In genomic region chr5:150163547-150164059, GRCh38 we compare ENCODE assay signal across 10 cellular contexts. TPM values are rescaled to one million over a fixed set of nuclear protein-coding genes. Genes with fewer than 3 reads are reported as not detected.
A peak's percentile ranks its signal among the peaks of the same experiment; 100 is the strongest.
DNase-seq lines count a peak whose midpoint lies in the region; ATAC-seq and TF ChIP-seq lines count a peak whose summit lies in the region.
"Had no signal": no experiment of that assay in that cellular context is flagged by ENCODE, and none has a peak within 500 bp of the region (broad histone marks: within the 10 kb centered on the region; RNA-seq: fewer than 3 reads in every experiment).

No MANE protein-coding gene starts in this region.

- H3K27ac Mint-ChIP-seq in MCF 10A (ENCODE audit: low read depth, unreplicated experiment) (no peak overlapping the region), endodermal cell (no peak overlapping the region), T-cell (no peak overlapping the region)
- H3K27ac Mint-ChIP-seq: activated T-cell treated with anti-CD3 and anti-CD28 coated beads, Interleukin-2, amount 50 U/mL, for 72 hours had no signal

- H3K36me3 Mint-ChIP-seq in MCF 10A (ENCODE audit: insufficient read depth, unreplicated experiment) (no peaks in the 10 kb centered on the region), endodermal cell (ENCODE audit: low read depth) (no peaks in the 10 kb centered on the region), T-cell (no peaks in the 10 kb centered on the region)

- H3K27me3 ChIP-seq in breast epithelium (peaks cover 0 to 10% of the 10 kb centered on the region in 2 donors), endodermal cell (ENCODE audit: control insufficient read depth, insufficient read depth, low read length, poor library complexity, severe bottlenecking) (peaks cover 44% of the 10 kb centered on the region), muscle layer of duodenum (ENCODE audit: low read depth, low read length) (peaks cover 6% of the 10 kb centered on the region), aorta (ENCODE audit: control insufficient read depth in 1 of 2, insufficient read depth in 2 of 2, low read length in 1 of 2) (no peaks in the 10 kb centered on the region)

- H3K9me3 ChIP-seq in breast epithelium = no peaks in the 10 kb centered on the region
- H3K9me3 ChIP-seq in endodermal cell (ENCODE audit: control insufficient read depth, low read length) = no peaks in the 10 kb centered on the region
- H3K9me3 ChIP-seq in muscle layer of duodenum (ENCODE audit: control insufficient read depth in 1 of 2, low read length in 2 of 2) = no peaks in the 10 kb centered on the region
- H3K9me3 ChIP-seq in aorta (ENCODE audit: control insufficient read depth, low read length) = no peaks in the 10 kb centered on the region

- H3K27me3 Mint-ChIP-seq in MCF 10A (ENCODE audit: insufficient read depth, unreplicated experiment) (no peaks in the 10 kb centered on the region), endodermal cell (ENCODE audit: insufficient read depth) (peaks cover 55% of the 10 kb centered on the region), T-cell (peaks cover 30 to 41% of the 10 kb centered on the region in 2 donors)

- no peak for TF ChIP-seq POLR2A in breast epithelium (IDR thresholded peaks at IDR 0.05)

- no peak for DNase-seq in breast epithelium (ENCODE audit: low spot score in 2 of 2)
- DNase-seq in MCF 10A (ENCODE audit: unreplicated experiment) = no peak
- DNase-seq in endodermal cell = peak; percentile 84
- DNase-seq in aorta = peak; percentile 80 to 90
- no peak for DNase-seq in T-cell
- DNase-seq in NCI-H345 treated with DMSO at 0.1 percent for 48 hours (lab: John Stamatoyannopoulos, UW; ENCODE audit: unreplicated experiment) = no peak
- DNase-seq: activated T-cell treated with anti-CD3 and anti-CD28 coated beads, Interleukin-2, amount 50 U/mL, for 72 hours; PC-3 had no signal

- intact Hi-C loops in breast epithelium (cut with DNase I; ENCODE audit: low total_unique reads) = loop anchor here (10.0 kb wide), 1 partner anchor 51 kb away; no protein-coding TSS in a partner anchor
- intact Hi-C loops in MCF 10A (cut with micrococcal nuclease) = no loop called here
- intact Hi-C loops in aorta (cut with DNase I) = no loop called here

- H3K9me3 Mint-ChIP-seq in MCF 10A (ENCODE audit: unreplicated experiment) (no peaks in the 10 kb centered on the region), endodermal cell (no peaks in the 10 kb centered on the region), T-cell (no peaks in the 10 kb centered on the region)
- H3K9me3 Mint-ChIP-seq: activated T-cell treated with anti-CD3 and anti-CD28 coated beads, Interleukin-2, amount 50 U/mL, for 72 hours had no signal

- peak overlapping the region; percentile 71 to 84 for H3K27ac ChIP-seq in breast epithelium
- no peak overlapping the region for H3K27ac ChIP-seq in endodermal cell (ENCODE audit: low read depth, low read length)
- peak overlapping the region; percentile 69 for H3K27ac ChIP-seq in muscle layer of duodenum (ENCODE audit: low read length)
- H3K27ac ChIP-seq in aorta (ENCODE audit: low read depth in 1 of 2, low read length in 2 of 2) = no peak overlapping the region

- POLR2A ChIA-PET in MCF 10A (lab: Yijun Ruan, JAX) = no interaction called here
- POLR2A ChIA-PET in T-cell (lab: Charles Lee) = no interaction called here

- H3K4me1 Mint-ChIP-seq in MCF 10A (ENCODE audit: insufficient read depth, unreplicated experiment) (peaks cover 12% of the 10 kb centered on the region), endodermal cell (peaks cover 22% of the 10 kb centered on the region), T-cell (peaks cover 0 to 3% (median 2%) of the 10 kb centered on the region in 3 donors)

- TF ChIP-seq CTCF in breast epithelium (IDR thresholded peaks at IDR 0.05) (no peak), MCF 10A (IDR thresholded peaks at IDR 0.05; ENCODE audit: unreplicated experiment) (no peak), endodermal cell (conservative IDR thresholded peaks at IDR 0.05) (peak; percentile 55)

- H3K9ac ChIP-seq in endodermal cell (ENCODE audit: extremely low read depth, low read length, poor library complexity, severe bottlenecking) = no peak overlapping the region

- CTCF ChIA-PET in MCF 10A (lab: Yijun Ruan, JAX) = interaction anchor here (0.6 to 9.2 kb wide), 7 partner anchors 11 to 295 kb away, joined by 3 to 118 read pairs (median 4); no protein-coding TSS in a partner anchor
- CTCF ChIA-PET in T-cell (lab: Charles Lee) = interaction anchor here (0.5 to 0.8 kb wide), 3 partner anchors 36 to 862 kb away, joined by 3 to 4 read pairs (median 3); no protein-coding TSS in a partner anchor

- no TSS peak for BruUV-seq in MCF 10A (replicated peaks; lab: Mats Ljungman, UMichigan)

- H3K4me1 ChIP-seq in breast epithelium = no peaks in the 10 kb centered on the region
- H3K4me1 ChIP-seq in endodermal cell (ENCODE audit: control insufficient read depth, insufficient read depth, low read length) = no peaks in the 10 kb centered on the region
- H3K4me1 ChIP-seq in muscle layer of duodenum (ENCODE audit: control insufficient read depth in 1 of 2, insufficient read depth in 2 of 2, low read length in 2 of 2) = peaks cover 3 to 4% of the 10 kb centered on the region in 2 donors
- no peaks in the 10 kb centered on the region for H3K4me1 ChIP-seq in aorta (ENCODE audit: control insufficient read depth in 1 of 2, insufficient read depth in 2 of 2, low read length in 2 of 2)

- H3K4me3 Mint-ChIP-seq in MCF 10A (ENCODE audit: unreplicated experiment) = no peak overlapping the region
- H3K4me3 Mint-ChIP-seq in endodermal cell = no peak overlapping the region
- H3K4me3 Mint-ChIP-seq in T-cell = no peak overlapping the region
- H3K4me3 Mint-ChIP-seq: activated T-cell treated with anti-CD3 and anti-CD28 coated beads, Interleukin-2, amount 50 U/mL, for 72 hours had no signal

- H3K36me3 ChIP-seq in breast epithelium (no peaks in the 10 kb centered on the region), endodermal cell (ENCODE audit: control insufficient read depth, insufficient read depth, low read length) (no peaks in the 10 kb centered on the region), muscle layer of duodenum (ENCODE audit: control insufficient read depth in 1 of 2, insufficient read depth in 2 of 2, low read length in 2 of 2) (no peaks in the 10 kb centered on the region), aorta (ENCODE audit: control insufficient read depth in 1 of 2, insufficient read depth in 2 of 2, low read length in 1 of 2) (no peaks in the 10 kb centered on the region)

- no peak overlapping the region for H3K4me3 ChIP-seq in breast epithelium
- H3K4me3 ChIP-seq in endodermal cell (ENCODE audit: low read length) = no peak overlapping the region
- H3K4me3 ChIP-seq in muscle layer of duodenum (ENCODE audit: low read depth in 1 of 2, low read length in 2 of 2) = no peak overlapping the region
- no peak overlapping the region for H3K4me3 ChIP-seq in aorta (ENCODE audit: low read length in 2 of 2)

- WGBS in endodermal cell (ENCODE audit: insufficient coverage in 1 of 2, insufficient read length in 1 of 2), 2 experiments = 77 to 79% methylated on average over 7 to 13 of the region's 13 CpGs
- 11 to 16% methylated on average over 12 to 13 of the region's 13 CpGs for WGBS in aorta, 2 donors

- ATAC-seq in aorta (ENCODE audit: low FRiP score) = peak; percentile 42
- no peak for ATAC-seq in T-cell (replicated peaks in 1 of 4)
- no peak for ATAC-seq in GM18511 (IDR thresholded peaks at IDR 0.05; ENCODE audit: unreplicated experiment)
- ATAC-seq: activated T-cell treated with anti-CD3 and anti-CD28 coated beads, Interleukin-2, amount 50 U/mL, for 72 hours; PC-3 had no signal

RNA-seq across cellular contexts. Expression of gene CDX1, which starts 3.0 kb away (rescaled TPM):
- total RNA-seq in breast epithelium (1 to 10 TPM in 1 of 3 donors, not detected in 2; 1.3 TPM), MCF 10A (2022) (not detected in 2 replicates), endodermal cell (not detected), aorta (not detected), T-cell (under 1 TPM in 1 of 5 donors, not detected in 4; 0.23 TPM)
- 0.28 TPM for polyA plus RNA-seq in endodermal cell (2013, experiment 1 of 2)
- 0.33 TPM for polyA plus RNA-seq in endodermal cell (2013, experiment 2 of 2)
- polyA plus RNA-seq in aorta = 10 to 100 TPM in 1 of 2 donors, under 1 TPM in 1; 0.69 to 30.2 TPM
- total RNA-seq: activated T-cell treated with anti-CD3 and anti-CD28 coated beads, Interleukin-2, amount 50 U/mL, for 72 hours; PC-3 had no signal

RNA-seq across cellular contexts. Expression of gene PDGFRB, which starts 8.0 kb away (rescaled TPM):
- total RNA-seq in breast epithelium (100 to 1,000 TPM in 2 of 3 donors, 10 to 100 TPM in 1; 53.7 to 243 (median 146) TPM), MCF 10A (2022) (0.07 and 0.63 TPM in 2 replicates), endodermal cell (1 to 10 TPM; 4.1 to 6.5 TPM), aorta (100 to 1,000 TPM; 217 to 360 TPM), T-cell (1 to 10 TPM in 3 of 5 donors, under 1 TPM in 2; 0.32 to 3.6 (median 1.6) TPM)
- 18.6 TPM for polyA plus RNA-seq in endodermal cell (2013, experiment 1 of 2)
- 22.1 TPM for polyA plus RNA-seq in endodermal cell (2013, experiment 2 of 2)
- polyA plus RNA-seq in aorta = 100 to 1,000 TPM in 1 of 2 donors, 10 to 100 TPM in 1; 44.0 to 353 TPM

RNA-seq across cellular contexts. Expression of gene SLC6A7, which starts 26.3 kb away (rescaled TPM):
- total RNA-seq in breast epithelium = under 1 TPM in 2 of 3 donors, not detected in 1; 0.15 to 0.16 TPM
- not detected in 2 replicates for total RNA-seq in MCF 10A (2022)
- total RNA-seq in endodermal cell = not detected
- polyA plus RNA-seq in endodermal cell (2013, experiment 1 of 2) = not detected
- polyA plus RNA-seq in endodermal cell (2013, experiment 2 of 2) = 0.08 TPM
- total RNA-seq in aorta = not detected
- under 1 TPM; 0.25 to 0.41 TPM for polyA plus RNA-seq in aorta
- not detected for total RNA-seq in T-cell
- total RNA-seq: activated T-cell treated with anti-CD3 and anti-CD28 coated beads, Interleukin-2, amount 50 U/mL, for 72 hours had no signal

Comparison
In these comparisons a context has a peak if more than half of its experiments do, and no peak if none do; other contexts are left out.
1. RNA of gene PDGFRB, which starts 8.0 kb away (total RNA-seq): 217 to 360 TPM in aorta and 53.7 to 243 TPM in breast epithelium; 4.1 to 6.5 TPM in endodermal cell, 0.32 to 3.6 TPM in T-cell and 0.07 to 0.63 TPM in MCF 10A; every median in the first group is over 4 times any median in the second.
2. DNase-seq: peak in endodermal cell (single experiment) and aorta (2 of 2); none in breast epithelium (0 of 2), MCF 10A (single experiment), T-cell (0 of 34) and NCI-H345 treated with DMSO at 0.1 percent for 48 hours (single experiment).
3. H3K27ac ChIP-seq: peak in breast epithelium (2 of 2) and muscle layer of duodenum (single experiment); none in endodermal cell (single experiment) and aorta (0 of 2).